ENCODE assay signal across 9 cellular contexts in the genomic region with DNA sequence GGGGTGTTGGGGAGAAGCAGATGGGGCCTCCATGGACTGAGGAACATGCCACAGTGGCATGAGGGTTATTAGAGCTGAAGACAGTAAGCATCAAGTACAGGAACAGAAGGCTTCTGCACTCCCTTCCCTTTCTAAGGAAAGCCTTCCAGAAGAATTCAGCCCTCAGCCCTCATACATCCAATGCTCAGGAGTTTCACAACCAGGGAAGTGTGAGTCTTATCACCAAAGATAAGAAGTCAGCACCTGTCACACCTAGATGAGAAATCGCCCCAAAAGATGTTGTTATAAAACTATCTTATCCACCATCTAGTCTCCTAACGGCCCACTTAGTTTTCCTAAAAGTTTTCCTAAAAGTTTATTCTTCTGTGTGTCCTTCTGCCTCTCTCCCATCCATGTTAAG.
"Had no signal": no experiment of that assay in that cellular context is flagged by ENCODE, and none has a peak within 500 bp of the region (broad histone marks: within the 10 kb centered on the region; RNA-seq: fewer than 3 reads in every experiment).

No MANE protein-coding gene starts in this region.

- H3K9me3 ChIP-seq: lower lobe of right lung had no signal

- H3K27ac ChIP-seq: lower lobe of right lung had no signal

- H3K4me1 Mint-ChIP-seq: neural crest cell had no signal

- DNase-seq: activated CD8-positive, alpha-beta memory T cell treated with anti-CD3 and anti-CD28 coated beads, Interleukin-2, amount 50 U/mL, for 48 hours; amniotic stem cell; hippocampal formation; lower lobe of right lung had no signal

- H3K4me3 ChIP-seq: lower lobe of right lung had no signal

- H3K27ac Mint-ChIP-seq: activated naive CD8-positive, alpha-beta T cell; activated T-helper 1 cell treated with anti-CD3 and anti-CD28 coated beads, Interleukin-12 subunit alpha, Interleukin-12 subunit beta, Interleukin-2, Interleukin-4 antibody, amounts not matched to agents 30 ng/mL and 10 ng/mL and 1 ng/mL, durations not matched to agents 14 hours and 24 hours and 36 hours had no signal

- H3K4me1 ChIP-seq: lower lobe of right lung had no signal

- H3K4me3 Mint-ChIP-seq: activated CD4-positive, alpha-beta T cell treated with anti-CD3 and anti-CD28 coated beads, Interleukin-2, amount 10 ng/mL, durations not matched to agents 7 days and 5 days; activated T-helper 1 cell treated with anti-CD3 and anti-CD28 coated beads, Interleukin-12 subunit alpha, Interleukin-12 subunit beta, Interleukin-2, Interleukin-4 antibody, amounts not matched to agents 30 ng/mL and 10 ng/mL and 1 ng/mL, durations not matched to agents 14 hours and 24 hours and 36 hours; neural crest cell had no signal

- H3K27me3 Mint-ChIP-seq: activated CD4-positive, alpha-beta T cell treated with anti-CD3 and anti-CD28 coated beads, Interleukin-2, amount 10 ng/mL, durations not matched to agents 7 days and 5 days; activated naive CD8-positive, alpha-beta T cell; progenitor cell of endocrine pancreas had no signal

- H3K9me3 Mint-ChIP-seq: activated CD4-positive, alpha-beta T cell treated with anti-CD3 and anti-CD28 coated beads, Interleukin-2, amount 10 ng/mL, durations not matched to agents 7 days and 5 days; activated T-helper 1 cell treated with anti-CD3 and anti-CD28 coated beads, Interleukin-12 subunit alpha, Interleukin-12 subunit beta, Interleukin-2, Interleukin-4 antibody, amounts not matched to agents 30 ng/mL and 10 ng/mL and 1 ng/mL, durations not matched to agents 14 hours and 24 hours and 36 hours had no signal

- H3K36me3 ChIP-seq: lower lobe of right lung had no signal
